Comparison of ENCODE assay signal across 8 cellular contexts in the genomic region with DNA sequence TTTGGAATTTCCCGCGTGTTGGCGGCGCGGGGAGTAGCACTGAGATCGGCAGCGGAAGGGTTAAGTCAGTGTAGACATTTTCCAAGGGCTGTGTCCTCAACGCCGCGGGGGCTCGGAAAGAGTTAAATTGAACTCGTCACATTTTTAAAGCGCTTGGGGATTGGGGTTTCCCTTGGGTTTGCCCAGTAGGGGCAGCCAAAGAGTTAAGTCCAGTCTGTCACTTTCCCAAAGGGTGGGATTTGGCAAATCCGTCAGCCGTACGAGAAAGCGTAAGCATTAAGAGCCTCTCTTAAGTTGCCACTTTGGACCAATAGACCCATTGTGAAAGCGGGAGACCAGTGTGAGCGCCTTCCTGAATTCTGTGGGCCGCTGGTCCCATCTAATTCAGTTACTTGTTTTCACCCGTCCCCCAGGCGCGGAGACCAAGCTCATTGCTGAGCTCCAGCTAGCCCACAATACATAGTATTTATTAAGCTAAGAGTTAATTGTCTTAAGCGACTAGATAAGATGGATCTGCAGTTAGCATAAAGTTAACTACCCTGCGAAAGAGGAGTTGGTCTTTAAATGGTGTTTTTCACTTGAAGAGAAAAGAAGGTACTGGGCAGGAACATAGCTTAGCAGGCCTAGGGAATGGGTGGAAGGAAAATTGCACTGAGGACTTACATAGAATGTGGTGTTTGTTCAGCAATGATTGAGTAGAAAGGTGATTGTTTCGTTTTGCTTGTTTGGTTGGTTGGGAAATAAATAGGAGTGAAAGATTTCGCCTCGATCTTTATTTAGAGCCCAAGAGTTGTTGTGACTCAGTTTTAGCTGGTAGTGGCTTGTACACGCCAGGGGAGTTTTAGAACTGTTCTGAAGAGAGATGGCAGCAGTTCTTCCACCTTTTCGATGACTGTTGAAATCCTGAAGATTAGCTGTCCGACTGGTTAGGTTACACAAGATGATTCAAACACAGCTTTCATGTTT. TPM values are rescaled to one million over a fixed set of nuclear protein-coding genes. Genes with fewer than 3 reads are reported as not detected.
DNase-seq lines count a peak whose midpoint lies in the region; ATAC-seq lines count a peak whose summit lies in the region.

No MANE protein-coding gene starts in this region.

- DNase-seq in activated naive CD4-positive, alpha-beta T cell treated with Interleukin-2 at 50 U/mL for 16 hours: peak; percentile 42
- DNase-seq in activated naive CD4-positive, alpha-beta T cell (lab: John Stamatoyannopoulos, UW): no peak
- peak; percentile 66 for DNase-seq in RPMI7951 (ENCODE audit: low read depth)
- peak in 45 of 58 donors; percentile 1 to 66 (median 32) for DNase-seq in anterior cingulate cortex (lab: John Stamatoyannopoulos, UW)
- no peak for DNase-seq in left ventricle myocardium superior
- peak; percentile 66 for DNase-seq in pons (ENCODE audit: low spot score)
- no peak for DNase-seq in GOT3 (lab: John Stamatoyannopoulos, UW)

- ATAC-seq in HG03039 (IDR thresholded peaks at IDR 0.05; ENCODE audit: unreplicated experiment) (peak; percentile 9), left ventricle myocardium superior (peak; percentile 77)

- intact Hi-C loops in left ventricle myocardium superior (cut with micrococcal nuclease): loop anchor here (10.0 kb wide), 1 partner anchor 52 kb away; no protein-coding TSS in a partner anchor

RNA-seq across cellular contexts. Expression of gene ARL8B, which starts 0.9 kb away (rescaled TPM):
- 50.8 and 65.8 TPM in 2 replicates for total RNA-seq in RPMI7951 (2014; rRNA removed; shearing (Covaris generic))
- total RNA-seq in left ventricle myocardium superior: 62.0 TPM

Comparison
In these comparisons a context has a peak if more than half of its experiments do, and no peak if none do; other contexts are left out.
1. DNase-seq: peak in activated naive CD4-positive, alpha-beta T cell treated with Interleukin-2 at 50 U/mL for 16 hours (single experiment), RPMI7951 (single experiment), anterior cingulate cortex (45 of 58) and pons (single experiment); none in activated naive CD4-positive, alpha-beta T cell (0 of 4), left ventricle myocardium superior (single experiment) and GOT3 (single experiment).